Comparison of ENCODE assay signal across 5 cellular contexts in the genomic region with DNA sequence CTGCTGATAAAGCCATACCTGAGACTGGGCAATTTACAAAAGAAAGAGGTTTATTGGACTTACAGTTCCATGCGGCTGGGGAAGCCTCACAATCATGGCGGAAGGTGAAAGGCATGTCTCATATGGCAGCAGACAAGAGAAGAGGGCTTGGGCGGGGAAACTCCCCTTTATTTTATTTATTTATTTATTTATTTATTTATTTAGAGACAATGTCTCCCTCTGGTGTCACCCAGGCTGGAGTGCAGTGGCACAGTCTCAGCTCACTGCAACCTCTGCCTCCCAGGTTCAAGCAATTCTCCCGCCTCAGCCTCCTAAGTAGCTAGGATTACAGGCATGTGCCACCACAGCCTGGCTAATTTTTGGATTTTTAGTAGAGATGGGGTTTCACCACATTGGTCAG. TPM values are rescaled to one million over a fixed set of nuclear protein-coding genes. Genes with fewer than 3 reads are reported as not detected.
"Had no signal": no experiment of that assay in that cellular context is flagged by ENCODE, and none has a peak within 500 bp of the region (broad histone marks: within the 10 kb centered on the region; RNA-seq: fewer than 3 reads in every experiment).

No MANE protein-coding gene starts in this region.

RNA-seq across cellular contexts. Expression of gene PLEKHD1, which starts 7.7 kb away (rescaled TPM):
- total RNA-seq: activated T-helper 1 cell treated with anti-CD3 and anti-CD28 coated beads, Interleukin-12 subunit alpha, Interleukin-12 subunit beta, Interleukin-2, Interleukin-4 antibody, amounts not matched to agents 30 ng/mL and 10 ng/mL and 1 ng/mL, durations not matched to agents 14 hours and 24 hours and 36 hours; ascending aorta; endothelial cell of umbilical vein; hepatocyte; tibial nerve had no signal
- polyA plus RNA-seq: hepatocyte had no signal
